In the genomic region with DNA sequence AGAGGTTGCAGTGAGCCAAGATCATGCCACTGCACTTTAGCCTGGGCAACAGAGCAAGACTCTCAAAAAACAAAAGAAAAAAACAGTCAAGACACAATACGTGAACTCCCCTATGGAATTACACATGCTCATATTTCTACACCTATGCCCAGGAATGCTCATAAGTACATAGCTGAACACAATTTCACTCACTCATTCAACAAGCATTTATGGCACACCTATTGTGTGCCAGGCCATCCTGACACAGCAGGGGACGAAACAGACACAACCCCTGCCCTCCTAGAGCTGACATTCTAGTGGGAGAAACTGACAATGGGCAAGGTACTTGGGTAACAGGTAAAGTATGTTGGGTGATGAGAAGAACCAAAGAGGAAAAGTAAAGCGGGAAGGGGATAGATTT, we compare ENCODE assay signal across 2 cellular contexts.
TF ChIP-seq lines count a peak whose summit lies in the region.

No MANE protein-coding gene starts in this region.

TF ChIP-seq in HCT116, 20 proteins besides CTCF, POLR2A, EP300 and RAD21:
- TF ChIP-seq EZH2phosphoT487 (IDR thresholded peaks at IDR 0.05; ENCODE audit: borderline replicate concordance) (no peak), ZFX (IDR thresholded peaks at IDR 0.05) (no peak), JUND (IDR thresholded peaks at IDR 0.05) (no peak)
- TF ChIP-seq, protein P1, sequence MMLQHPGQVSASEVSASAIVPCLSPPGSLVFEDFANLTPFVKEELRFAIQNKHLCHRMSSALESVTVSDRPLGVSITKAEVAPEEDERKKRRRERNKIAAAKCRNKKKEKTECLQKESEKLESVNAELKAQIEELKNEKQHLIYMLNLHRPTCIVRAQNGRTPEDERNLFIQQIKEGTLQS (IDR thresholded peaks at IDR 0.05) = no peak
- TF ChIP-seq, protein P2, sequence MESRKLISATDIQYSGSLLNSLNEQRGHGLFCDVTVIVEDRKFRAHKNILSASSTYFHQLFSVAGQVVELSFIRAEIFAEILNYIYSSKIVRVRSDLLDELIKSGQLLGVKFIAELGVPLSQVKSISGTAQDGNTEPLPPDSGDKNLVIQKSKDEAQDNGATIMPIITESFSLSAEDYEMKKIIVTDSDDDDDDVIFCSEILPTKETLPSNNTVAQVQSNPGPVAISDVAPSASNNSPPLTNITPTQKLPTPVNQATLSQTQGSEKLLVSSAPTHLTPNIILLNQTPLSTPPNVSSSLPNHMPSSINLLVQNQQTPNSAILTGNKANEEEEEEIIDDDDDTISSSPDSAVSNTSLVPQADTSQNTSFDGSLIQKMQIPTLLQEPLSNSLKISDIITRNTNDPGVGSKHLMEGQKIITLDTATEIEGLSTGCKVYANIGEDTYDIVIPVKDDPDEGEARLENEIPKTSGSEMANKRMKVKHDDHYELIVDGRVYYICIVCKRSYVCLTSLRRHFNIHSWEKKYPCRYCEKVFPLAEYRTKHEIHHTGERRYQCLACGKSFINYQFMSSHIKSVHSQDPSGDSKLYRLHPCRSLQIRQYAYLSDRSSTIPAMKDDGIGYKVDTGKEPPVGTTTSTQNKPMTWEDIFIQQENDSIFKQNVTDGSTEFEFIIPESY (IDR thresholded peaks at IDR 0.05; ENCODE audit: extremely low read depth, insufficient replicate concordance, low read length) = no peak
- TF ChIP-seq, protein P3, sequence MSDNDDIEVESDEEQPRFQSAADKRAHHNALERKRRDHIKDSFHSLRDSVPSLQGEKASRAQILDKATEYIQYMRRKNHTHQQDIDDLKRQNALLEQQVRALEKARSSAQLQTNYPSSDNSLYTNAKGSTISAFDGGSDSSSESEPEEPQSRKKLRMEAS (IDR thresholded peaks at IDR 0.05) = no peak

TF ChIP-seq in H1, 55 proteins besides CTCF, POLR2A, EP300 and RAD21:
- no peak for TF ChIP-seq TBP (IDR thresholded peaks at IDR 0.05; ENCODE audit: low read depth, low read length)
- no peak for TF ChIP-seq RFX5 (IDR thresholded peaks at IDR 0.05; ENCODE audit: borderline replicate concordance, low read depth, low read length)
- no peak for TF ChIP-seq GTF2F1 (IDR thresholded peaks at IDR 0.05; ENCODE audit: borderline replicate concordance, low read depth, low read length)
- no peak for TF ChIP-seq CHD1 (IDR thresholded peaks at IDR 0.05; ENCODE audit: low read depth, low read length)
- TF ChIP-seq CBX8 (IDR thresholded peaks at IDR 0.05; ENCODE audit: borderline replicate concordance, low read depth, low read length) = no peak
- TF ChIP-seq TAF1 (IDR thresholded peaks at IDR 0.05; ENCODE audit: low read depth, low read length) = no peak
- TF ChIP-seq ASH2L (IDR thresholded peaks at IDR 0.05; ENCODE audit: low read length) = no peak
- TF ChIP-seq FOSL1 (IDR thresholded peaks at IDR 0.05; ENCODE audit: insufficient read depth, low read depth, low read length) = no peak
- no peak for TF ChIP-seq CHD2 (IDR thresholded peaks at IDR 0.05; ENCODE audit: low read length)
- TF ChIP-seq, protein P4, sequence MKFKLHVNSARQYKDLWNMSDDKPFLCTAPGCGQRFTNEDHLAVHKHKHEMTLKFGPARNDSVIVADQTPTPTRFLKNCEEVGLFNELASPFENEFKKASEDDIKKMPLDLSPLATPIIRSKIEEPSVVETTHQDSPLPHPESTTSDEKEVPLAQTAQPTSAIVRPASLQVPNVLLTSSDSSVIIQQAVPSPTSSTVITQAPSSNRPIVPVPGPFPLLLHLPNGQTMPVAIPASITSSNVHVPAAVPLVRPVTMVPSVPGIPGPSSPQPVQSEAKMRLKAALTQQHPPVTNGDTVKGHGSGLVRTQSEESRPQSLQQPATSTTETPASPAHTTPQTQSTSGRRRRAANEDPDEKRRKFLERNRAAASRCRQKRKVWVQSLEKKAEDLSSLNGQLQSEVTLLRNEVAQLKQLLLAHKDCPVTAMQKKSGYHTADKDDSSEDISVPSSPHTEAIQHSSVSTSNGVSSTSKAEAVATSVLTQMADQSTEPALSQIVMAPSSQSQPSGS (IDR thresholded peaks at IDR 0.05; ENCODE audit: low read length) = no peak
- TF ChIP-seq TEAD4 (IDR thresholded peaks at IDR 0.05; ENCODE audit: low read depth, low read length) = no peak
- no peak for TF ChIP-seq PHF8 (conservative IDR thresholded peaks at IDR 0.05; ENCODE audit: low read depth, low read length)
- TF ChIP-seq EGR1 (IDR thresholded peaks at IDR 0.05; ENCODE audit: borderline replicate concordance, low read depth, low read length) = no peak
- TF ChIP-seq, protein P5, sequence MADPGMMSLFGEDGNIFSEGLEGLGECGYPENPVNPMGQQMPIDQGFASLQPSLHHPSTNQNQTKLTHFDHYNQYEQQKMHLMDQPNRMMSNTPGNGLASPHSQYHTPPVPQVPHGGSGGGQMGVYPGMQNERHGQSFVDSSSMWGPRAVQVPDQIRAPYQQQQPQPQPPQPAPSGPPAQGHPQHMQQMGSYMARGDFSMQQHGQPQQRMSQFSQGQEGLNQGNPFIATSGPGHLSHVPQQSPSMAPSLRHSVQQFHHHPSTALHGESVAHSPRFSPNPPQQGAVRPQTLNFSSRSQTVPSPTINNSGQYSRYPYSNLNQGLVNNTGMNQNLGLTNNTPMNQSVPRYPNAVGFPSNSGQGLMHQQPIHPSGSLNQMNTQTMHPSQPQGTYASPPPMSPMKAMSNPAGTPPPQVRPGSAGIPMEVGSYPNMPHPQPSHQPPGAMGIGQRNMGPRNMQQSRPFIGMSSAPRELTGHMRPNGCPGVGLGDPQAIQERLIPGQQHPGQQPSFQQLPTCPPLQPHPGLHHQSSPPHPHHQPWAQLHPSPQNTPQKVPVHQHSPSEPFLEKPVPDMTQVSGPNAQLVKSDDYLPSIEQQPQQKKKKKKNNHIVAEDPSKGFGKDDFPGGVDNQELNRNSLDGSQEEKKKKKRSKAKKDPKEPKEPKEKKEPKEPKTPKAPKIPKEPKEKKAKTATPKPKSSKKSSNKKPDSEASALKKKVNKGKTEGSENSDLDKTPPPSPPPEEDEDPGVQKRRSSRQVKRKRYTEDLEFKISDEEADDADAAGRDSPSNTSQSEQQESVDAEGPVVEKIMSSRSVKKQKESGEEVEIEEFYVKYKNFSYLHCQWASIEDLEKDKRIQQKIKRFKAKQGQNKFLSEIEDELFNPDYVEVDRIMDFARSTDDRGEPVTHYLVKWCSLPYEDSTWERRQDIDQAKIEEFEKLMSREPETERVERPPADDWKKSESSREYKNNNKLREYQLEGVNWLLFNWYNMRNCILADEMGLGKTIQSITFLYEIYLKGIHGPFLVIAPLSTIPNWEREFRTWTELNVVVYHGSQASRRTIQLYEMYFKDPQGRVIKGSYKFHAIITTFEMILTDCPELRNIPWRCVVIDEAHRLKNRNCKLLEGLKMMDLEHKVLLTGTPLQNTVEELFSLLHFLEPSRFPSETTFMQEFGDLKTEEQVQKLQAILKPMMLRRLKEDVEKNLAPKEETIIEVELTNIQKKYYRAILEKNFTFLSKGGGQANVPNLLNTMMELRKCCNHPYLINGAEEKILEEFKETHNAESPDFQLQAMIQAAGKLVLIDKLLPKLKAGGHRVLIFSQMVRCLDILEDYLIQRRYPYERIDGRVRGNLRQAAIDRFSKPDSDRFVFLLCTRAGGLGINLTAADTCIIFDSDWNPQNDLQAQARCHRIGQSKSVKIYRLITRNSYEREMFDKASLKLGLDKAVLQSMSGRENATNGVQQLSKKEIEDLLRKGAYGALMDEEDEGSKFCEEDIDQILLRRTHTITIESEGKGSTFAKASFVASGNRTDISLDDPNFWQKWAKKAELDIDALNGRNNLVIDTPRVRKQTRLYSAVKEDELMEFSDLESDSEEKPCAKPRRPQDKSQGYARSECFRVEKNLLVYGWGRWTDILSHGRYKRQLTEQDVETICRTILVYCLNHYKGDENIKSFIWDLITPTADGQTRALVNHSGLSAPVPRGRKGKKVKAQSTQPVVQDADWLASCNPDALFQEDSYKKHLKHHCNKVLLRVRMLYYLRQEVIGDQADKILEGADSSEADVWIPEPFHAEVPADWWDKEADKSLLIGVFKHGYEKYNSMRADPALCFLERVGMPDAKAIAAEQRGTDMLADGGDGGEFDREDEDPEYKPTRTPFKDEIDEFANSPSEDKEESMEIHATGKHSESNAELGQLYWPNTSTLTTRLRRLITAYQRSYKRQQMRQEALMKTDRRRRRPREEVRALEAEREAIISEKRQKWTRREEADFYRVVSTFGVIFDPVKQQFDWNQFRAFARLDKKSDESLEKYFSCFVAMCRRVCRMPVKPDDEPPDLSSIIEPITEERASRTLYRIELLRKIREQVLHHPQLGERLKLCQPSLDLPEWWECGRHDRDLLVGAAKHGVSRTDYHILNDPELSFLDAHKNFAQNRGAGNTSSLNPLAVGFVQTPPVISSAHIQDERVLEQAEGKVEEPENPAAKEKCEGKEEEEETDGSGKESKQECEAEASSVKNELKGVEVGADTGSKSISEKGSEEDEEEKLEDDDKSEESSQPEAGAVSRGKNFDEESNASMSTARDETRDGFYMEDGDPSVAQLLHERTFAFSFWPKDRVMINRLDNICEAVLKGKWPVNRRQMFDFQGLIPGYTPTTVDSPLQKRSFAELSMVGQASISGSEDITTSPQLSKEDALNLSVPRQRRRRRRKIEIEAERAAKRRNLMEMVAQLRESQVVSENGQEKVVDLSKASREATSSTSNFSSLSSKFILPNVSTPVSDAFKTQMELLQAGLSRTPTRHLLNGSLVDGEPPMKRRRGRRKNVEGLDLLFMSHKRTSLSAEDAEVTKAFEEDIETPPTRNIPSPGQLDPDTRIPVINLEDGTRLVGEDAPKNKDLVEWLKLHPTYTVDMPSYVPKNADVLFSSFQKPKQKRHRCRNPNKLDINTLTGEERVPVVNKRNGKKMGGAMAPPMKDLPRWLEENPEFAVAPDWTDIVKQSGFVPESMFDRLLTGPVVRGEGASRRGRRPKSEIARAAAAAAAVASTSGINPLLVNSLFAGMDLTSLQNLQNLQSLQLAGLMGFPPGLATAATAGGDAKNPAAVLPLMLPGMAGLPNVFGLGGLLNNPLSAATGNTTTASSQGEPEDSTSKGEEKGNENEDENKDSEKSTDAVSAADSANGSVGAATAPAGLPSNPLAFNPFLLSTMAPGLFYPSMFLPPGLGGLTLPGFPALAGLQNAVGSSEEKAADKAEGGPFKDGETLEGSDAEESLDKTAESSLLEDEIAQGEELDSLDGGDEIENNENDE (IDR thresholded peaks at IDR 0.05; ENCODE audit: insufficient replicate concordance, low read length) = no peak
- TF ChIP-seq SIRT6 (IDR thresholded peaks at IDR 0.05; ENCODE audit: low read length) = no peak
- TF ChIP-seq MAFK (IDR thresholded peaks at IDR 0.05; ENCODE audit: low read depth, low read length) = no peak
- no peak for TF ChIP-seq CREB1 (IDR thresholded peaks at IDR 0.05)
- no peak for TF ChIP-seq BRCA1 (IDR thresholded peaks at IDR 0.05; ENCODE audit: low read depth, low read length)
